In the genomic region with DNA sequence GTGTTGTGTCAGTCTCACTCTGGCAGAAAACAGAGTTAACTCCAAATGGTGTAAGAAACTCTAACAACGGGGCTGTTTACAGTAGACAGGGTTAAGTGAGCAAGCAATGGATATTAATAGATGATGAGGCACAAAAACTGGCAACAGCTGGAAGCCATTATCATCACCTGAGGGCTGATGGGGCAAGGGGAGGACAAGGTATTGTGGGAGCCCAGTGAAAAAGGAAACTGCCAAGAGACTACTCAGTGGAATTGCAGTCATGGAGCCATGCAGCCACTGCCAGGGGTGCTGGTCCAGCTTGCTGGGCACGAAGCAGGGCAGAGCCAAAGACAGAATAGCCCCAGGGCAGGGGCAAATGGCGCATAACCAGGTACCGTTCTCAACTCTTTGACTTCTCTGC, we compare ENCODE assay signal across 19 cellular contexts.
"Had no signal": no experiment of that assay in that cellular context is flagged by ENCODE, and none has a peak within 500 bp of the region (broad histone marks: within the 10 kb centered on the region; RNA-seq: fewer than 3 reads in every experiment).

No MANE protein-coding gene starts in this region.

- H3K4me3 ChIP-seq: adrenal gland, cardiac muscle cell, mucosa of descending colon, prostate gland, sigmoid colon, upper lobe of left lung had no signal

- H3K27ac ChIP-seq: adrenal gland, cardiac muscle cell, prostate gland, upper lobe of left lung, VCaP had no signal

- H3K4me3 Mint-ChIP-seq: activated CD4-positive, alpha-beta memory T cell treated with anti-CD3 and anti-CD28 coated beads for 36 hours; activated CD8-positive, alpha-beta memory T cell treated with anti-CD3 and anti-CD28 coated beads, Interleukin-2, amount 10 ng/mL, durations not matched to agents 7 days and 5 days; activated naive CD4-positive, alpha-beta T cell treated with anti-CD3 and anti-CD28 coated beads for 36 hours; naive thymus-derived CD4-positive, alpha-beta T cell; stimulated activated naive CD8-positive, alpha-beta T cell treated with anti-CD3 and anti-CD28 coated beads, Interleukin-15, amount 100 ng/mL, for 72 hours had no signal

- H3K36me3 Mint-ChIP-seq: activated CD4-positive, alpha-beta memory T cell treated with anti-CD3 and anti-CD28 coated beads for 36 hours; activated CD8-positive, alpha-beta memory T cell treated with anti-CD3 and anti-CD28 coated beads, Interleukin-2, amount 10 ng/mL, durations not matched to agents 7 days and 5 days; naive thymus-derived CD4-positive, alpha-beta T cell had no signal

- H3K9me3 ChIP-seq: adrenal gland, mucosa of descending colon, prostate gland, sigmoid colon, upper lobe of left lung had no signal

- H3K27ac Mint-ChIP-seq: activated CD4-positive, alpha-beta memory T cell treated with anti-CD3 and anti-CD28 coated beads for 36 hours; activated CD8-positive, alpha-beta memory T cell treated with anti-CD3 and anti-CD28 coated beads, Interleukin-2, amount 10 ng/mL, durations not matched to agents 7 days and 5 days; activated naive CD4-positive, alpha-beta T cell treated with anti-CD3 and anti-CD28 coated beads for 36 hours; activated T-helper 2 cell treated with anti-CD3 and anti-CD28 coated beads, Interferon-gamma antibody, Interleukin-2, Interleukin-4, amounts not matched to agents 10 μg/mL and 5 μg/mL and 100 μg/mL, durations not matched to agents 14 hours and 24 hours and 36 hours; naive thymus-derived CD4-positive, alpha-beta T cell; stimulated activated naive CD8-positive, alpha-beta T cell treated with anti-CD3 and anti-CD28 coated beads, Interleukin-15, amount 100 ng/mL, for 72 hours had no signal

- H3K36me3 ChIP-seq: adrenal gland, cardiac muscle cell, prostate gland, sigmoid colon, upper lobe of left lung had no signal

- DNase-seq: activated CD4-positive, alpha-beta memory T cell treated with anti-CD3 and anti-CD28 coated beads for 36 hours; activated CD4-positive, alpha-beta T cell treated with anti-CD3 and anti-CD28 coated beads for 1 hour; activated CD8-positive, alpha-beta memory T cell treated with anti-CD3 and anti-CD28 coated beads, Interleukin-2, amount 10 ng/mL, durations not matched to agents 7 days and 5 days; activated naive CD4-positive, alpha-beta T cell treated with anti-CD3 and anti-CD28 coated beads for 36 hours; activated T-cell treated with anti-CD3 and anti-CD28 coated beads, Interleukin-2, amount 50 U/mL, for 1 hour; adrenal gland; erythroblast; mucosa of descending colon; naive thymus-derived CD4-positive, alpha-beta T cell; nucleus accumbens; sigmoid colon; stimulated activated CD4-positive, alpha-beta T cell treated with anti-CD3 and anti-CD28 coated beads, Interleukin-1b, Interleukin-23, amount 100 ng/mL, for 48 hours; stimulated activated naive CD8-positive, alpha-beta T cell treated with anti-CD3 and anti-CD28 coated beads, Interleukin-15, amount 100 ng/mL, for 72 hours had no signal

- H3K27me3 ChIP-seq: adrenal gland, cardiac muscle cell, sigmoid colon, upper lobe of left lung had no signal

- H3K9me3 Mint-ChIP-seq: activated CD4-positive, alpha-beta memory T cell treated with anti-CD3 and anti-CD28 coated beads for 36 hours; activated naive CD4-positive, alpha-beta T cell treated with anti-CD3 and anti-CD28 coated beads for 36 hours; activated T-helper 2 cell treated with anti-CD3 and anti-CD28 coated beads, Interferon-gamma antibody, Interleukin-2, Interleukin-4, amounts not matched to agents 10 μg/mL and 5 μg/mL and 100 μg/mL, durations not matched to agents 14 hours and 24 hours and 36 hours; stimulated activated naive CD8-positive, alpha-beta T cell treated with anti-CD3 and anti-CD28 coated beads, Interleukin-15, amount 100 ng/mL, for 72 hours had no signal

- ATAC-seq: activated CD8-positive, alpha-beta memory T cell treated with anti-CD3 and anti-CD28 coated beads, Interleukin-2, amount 10 ng/mL, durations not matched to agents 7 days and 5 days; mucosa of descending colon; naive thymus-derived CD4-positive, alpha-beta T cell; SK-N-SH treated with all-trans-retinoic acid at 6 μM for 48 hours; stimulated activated naive CD8-positive, alpha-beta T cell treated with anti-CD3 and anti-CD28 coated beads, Interleukin-15, amount 100 ng/mL, for 72 hours had no signal

- H3K27me3 Mint-ChIP-seq: activated CD4-positive, alpha-beta memory T cell treated with anti-CD3 and anti-CD28 coated beads for 36 hours; activated CD8-positive, alpha-beta memory T cell treated with anti-CD3 and anti-CD28 coated beads, Interleukin-2, amount 10 ng/mL, durations not matched to agents 7 days and 5 days had no signal

- H3K4me1 Mint-ChIP-seq: activated CD8-positive, alpha-beta memory T cell treated with anti-CD3 and anti-CD28 coated beads, Interleukin-2, amount 10 ng/mL, durations not matched to agents 7 days and 5 days; naive thymus-derived CD4-positive, alpha-beta T cell; stimulated activated naive CD8-positive, alpha-beta T cell treated with anti-CD3 and anti-CD28 coated beads, Interleukin-15, amount 100 ng/mL, for 72 hours had no signal

- H3K4me1 ChIP-seq: prostate gland, upper lobe of left lung had no signal
